ENCODE assay signal across 16 cellular contexts in the genomic region with DNA sequence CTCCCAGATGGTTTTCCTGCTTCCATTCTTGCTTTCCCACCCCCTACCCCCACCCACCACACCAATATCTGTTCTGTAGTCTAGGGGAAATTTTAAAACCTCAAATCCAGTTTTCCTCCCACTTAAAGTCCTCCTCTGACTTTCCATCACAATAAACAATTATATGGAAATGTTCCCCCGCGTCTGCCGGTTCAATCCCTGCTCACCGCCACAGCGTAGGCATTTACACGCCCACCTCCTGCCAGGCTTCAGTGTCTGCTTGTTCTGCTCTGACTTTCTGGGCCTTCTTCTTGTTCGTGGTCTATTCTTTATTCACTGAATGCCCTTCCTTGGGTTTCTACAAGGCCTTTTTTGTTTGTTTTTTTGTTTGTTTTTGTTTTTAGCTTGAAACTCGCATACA.
"Had no signal": no experiment of that assay in that cellular context is flagged by ENCODE, and none has a peak within 500 bp of the region (broad histone marks: within the 10 kb centered on the region; RNA-seq: fewer than 3 reads in every experiment).

No MANE protein-coding gene starts in this region.

- H3K27ac ChIP-seq: coronary artery, dorsolateral prefrontal cortex, esophagus muscularis mucosa, foreskin keratinocyte, gastroesophageal sphincter, heart right ventricle, left lung, lower lobe of right lung had no signal

- DNase-seq: dermis blood vessel endothelial cell; effector CD4-positive, alpha-beta T cell; effector memory CD4-positive, alpha-beta T cell; foreskin keratinocyte; heart right ventricle; left cardiac atrium; left lung; left ventricle myocardium superior; lower lobe of right lung; mesenchymal stem cell; mucosa of descending colon had no signal

- H3K36me3 Mint-ChIP-seq: mesothelial cell of epicardium had no signal

- H3K4me3 Mint-ChIP-seq: mesothelial cell of epicardium had no signal

- H3K9me3 Mint-ChIP-seq: mesothelial cell of epicardium had no signal

- H3K27ac Mint-ChIP-seq: mesothelial cell of epicardium had no signal
